14 cellular contexts compared by ENCODE assay signal in genomic region chr11:64989416-64989815, GRCh38. TPM values are rescaled to one million over a fixed set of nuclear protein-coding genes. Genes with fewer than 3 reads are reported as not detected.
DNase-seq lines count a peak whose midpoint lies in the region; ATAC-seq and TF ChIP-seq lines count a peak whose summit lies in the region.
"Had no signal": no experiment of that assay in that cellular context is flagged by ENCODE, and none has a peak within 500 bp of the region (broad histone marks: within the 10 kb centered on the region; RNA-seq: fewer than 3 reads in every experiment).

No MANE protein-coding gene starts in this region.

- H2BK20ac ChIP-seq in H9 (ENCODE audit: low read depth, low read length, poor library complexity, severe bottlenecking): no peak overlapping the region

- H3K9ac ChIP-seq in H9 (ENCODE audit: extremely low read depth, insufficient read length, low read length): no peak overlapping the region

- no peak overlapping the region for H2BK12ac ChIP-seq in H9 (ENCODE audit: insufficient read length, low read depth, low read length)

- H3K36me3 ChIP-seq in H7 (replicated peaks; ENCODE audit: control insufficient read depth, insufficient read depth, low read length) (no peaks in the 10 kb centered on the region), heart right ventricle (peaks cover 0 to 36% (median 0%) of the 10 kb centered on the region in 9 donors), neutrophil (no peaks in the 10 kb centered on the region)

- H3K9me3 Mint-ChIP-seq in H9: no peaks in the 10 kb centered on the region

- H3K27ac Mint-ChIP-seq in H9: no peak overlapping the region

- H2BK120ac ChIP-seq in H9 (ENCODE audit: low read depth, low read length, poor library complexity, severe bottlenecking): no peak overlapping the region

- H3K18ac ChIP-seq in H9 (ENCODE audit: insufficient read length, low read depth, low read length): no peak overlapping the region

- no peak overlapping the region for H3T11ph ChIP-seq in H9 (ENCODE audit: low read length)

- H3K9me3 ChIP-seq in heart right ventricle (no peaks in the 10 kb centered on the region), neutrophil (no peaks in the 10 kb centered on the region), H9 (ENCODE audit: control insufficient read depth, low read depth, low read length) (no peaks in the 10 kb centered on the region)

- H4K20me1 ChIP-seq in H9 (ENCODE audit: control insufficient read depth, insufficient read depth, insufficient read length): no peaks in the 10 kb centered on the region

- H3K27ac ChIP-seq in heart right ventricle (peak overlapping the region; percentile 24 to 85 (median 72)), neutrophil (peak overlapping the region; percentile 92), H9 (ENCODE audit: insufficient read length, low read depth, low read length) (no peak overlapping the region)
- H3K27ac ChIP-seq: VCaP had no signal

- H3K27me3 ChIP-seq in H7 (ENCODE audit: control insufficient read depth, insufficient read depth, low read length): no peaks in the 10 kb centered on the region
- H3K27me3 ChIP-seq in heart right ventricle: no peaks in the 10 kb centered on the region
- no peaks in the 10 kb centered on the region for H3K27me3 ChIP-seq in neutrophil
- no peaks in the 10 kb centered on the region for H3K27me3 ChIP-seq in H9 (ENCODE audit: insufficient read depth, low read length)

- no peak overlapping the region for H2AFZ ChIP-seq in H9 (ENCODE audit: low read length)

- no peak overlapping the region for H3K4me3 Mint-ChIP-seq in H9

- no peak overlapping the region for H2BK5ac ChIP-seq in H9 (ENCODE audit: insufficient read length, low read length)

- H3K23me2 ChIP-seq in H9 (ENCODE audit: insufficient read length, low read depth, low read length, poor library complexity, severe bottlenecking): no peaks in the 10 kb centered on the region

- no peak overlapping the region for H3K4ac ChIP-seq in H9 (ENCODE audit: low read depth, low read length)

- H3K4me1 Mint-ChIP-seq in H9: no peaks in the 10 kb centered on the region

- H3K4me1 ChIP-seq in heart right ventricle (peaks cover 0 to 60% (median 21%) of the 10 kb centered on the region in 9 donors), neutrophil (ENCODE audit: control insufficient read depth in 1 of 2, insufficient read depth in 1 of 2, low read depth in 1 of 2, low read length in 1 of 2) (peaks cover 56 to 62% of the 10 kb centered on the region in 2 experiments), H9 (ENCODE audit: insufficient read depth, low read length) (no peaks in the 10 kb centered on the region)

- H3K36me3 Mint-ChIP-seq in H9 (ENCODE audit: insufficient read depth in 1 of 3, low read depth in 3 of 3): no peaks in the 10 kb centered on the region

- H3K79me1 ChIP-seq in H9 (ENCODE audit: insufficient read depth, low read depth, low read length, poor library complexity, severe bottlenecking): no peaks in the 10 kb centered on the region

- no peak overlapping the region for H3K23ac ChIP-seq in H9 (ENCODE audit: insufficient read length, low read depth, low read length)

- no peak overlapping the region for H4K5ac ChIP-seq in H9 (ENCODE audit: insufficient read length, low read depth, low read length)

- no peak overlapping the region for H2BK15ac ChIP-seq in H9 (ENCODE audit: low read depth, low read length)

- no peak for TF ChIP-seq CTCF in heart right ventricle (IDR thresholded peaks at IDR 0.05)
- no peak for TF ChIP-seq CTCF in neutrophil (IDR thresholded peaks at IDR 0.05)
- no peak for TF ChIP-seq CTCF in H9 (conservative IDR thresholded peaks at IDR 0.05)

- ATAC-seq in heart right ventricle: peak in 7 of 8 donors; percentile 13 to 49 (median 42)
- no peak for ATAC-seq in HG03139 (IDR thresholded peaks at IDR 0.05; ENCODE audit: unreplicated experiment)
- ATAC-seq: PC-3 had no signal

- H3K4me2 ChIP-seq in H9 (ENCODE audit: insufficient read depth, insufficient read length, low read length): no peak overlapping the region

- no peak overlapping the region for H2AK5ac ChIP-seq in H9 (ENCODE audit: insufficient read length, low read length)

- 64 to 69% methylated on average over 13 of the region's 13 CpGs for WGBS in heart right ventricle, 2 donors
- WGBS in H9 (ENCODE audit: extremely low coverage, insufficient read length, low lambda C conversion rate): no CpG with 5 or more reads among the region's 13 CpGs

- DNase-seq in H7 (peak; percentile 43), heart right ventricle (peak in 1 of 2 donors; percentile 27), H9 (no peak), EL (no peak)
- DNase-seq: effector CD8-positive, alpha-beta T cell; midbrain; NCI-H187; NCI-H510A treated with DMSO at 0.1 percent for 48 hours; PC-3 had no signal

- no peaks in the 10 kb centered on the region; the same call in 1 of the 2 replicates for H3K27me3 Mint-ChIP-seq in H9 (ENCODE audit: low read depth)

- H3K79me2 ChIP-seq in H9 (ENCODE audit: insufficient read depth, low read length): no peaks in the 10 kb centered on the region

- H4K91ac ChIP-seq in H9 (ENCODE audit: insufficient read length, low read depth, low read length): no peak overlapping the region

- no peak overlapping the region for H4K8ac ChIP-seq in H9 (replicated peaks; ENCODE audit: insufficient read length, low read depth, low read length)

- H3K56ac ChIP-seq in H9 (ENCODE audit: insufficient read length, low read depth, low read length): no peak overlapping the region

- no peak overlapping the region for H3K14ac ChIP-seq in H9 (ENCODE audit: insufficient read depth, low read length)

- no peak overlapping the region for H3K4me3 ChIP-seq in H7 (ENCODE audit: insufficient read depth, low read depth, low read length)
- H3K4me3 ChIP-seq in heart right ventricle: peak overlapping the region in 8 of 10 donors; percentile 2 to 49 (median 31)
- H3K4me3 ChIP-seq in neutrophil (ENCODE audit: low read depth in 1 of 2, low read length in 1 of 2): peak overlapping the region; percentile 52 to 68

- intact Hi-C loops in heart right ventricle (cut with DNase I): no loop called here

RNA-seq across cellular contexts. Expression of gene BATF2, which starts 7.4 kb away (rescaled TPM):
- 0.55 TPM in 1 of 2 replicates, not detected in the other for total RNA-seq in H7 (2014; rRNA removed; shearing (Covaris generic))
- total RNA-seq in heart right ventricle: 10 to 100 TPM in 1 of 10 donors, 1 to 10 TPM in 8, under 1 TPM in 1; 0.66 to 31.8 (median 1.7) TPM
- 1 to 10 TPM; 2.1 to 2.9 TPM for polyA plus RNA-seq in heart right ventricle
- total RNA-seq in H9 (2021): 0.72 and 1.0 TPM in 2 replicates
- total RNA-seq: PC-3 had no signal

RNA-seq across cellular contexts. Expression of gene MAJIN, which starts 17.5 kb away (rescaled TPM):
- 0.97 and 1.1 TPM in 2 replicates for total RNA-seq in H7 (2014; rRNA removed; shearing (Covaris generic))
- total RNA-seq in heart right ventricle (not detected), H9 (2021) (not detected in 2 replicates)
- polyA plus RNA-seq in heart right ventricle: not detected
- total RNA-seq: fibroblast of villous mesenchyme, LHCN-M2, PC-3 had no signal

RNA-seq across cellular contexts. Expression of gene ARL2, which starts 24.5 kb away (rescaled TPM):
- 219 and 221 TPM in 2 replicates for total RNA-seq in H7 (2014; rRNA removed; shearing (Covaris generic))
- 100 to 1,000 TPM in 9 of 10 donors, 10 to 100 TPM in 1; 92.6 to 144 (median 117) TPM for total RNA-seq in heart right ventricle
- 100 to 1,000 TPM; 115 to 157 TPM for polyA plus RNA-seq in heart right ventricle
- 200 and 203 TPM in 2 replicates for total RNA-seq in H9 (2021)

RNA-seq across cellular contexts. Expression of gene SNX15, which starts 37.8 kb away (rescaled TPM):
- 11.8 and 12.7 TPM in 2 replicates for total RNA-seq in H7 (2014; rRNA removed; shearing (Covaris generic))
- total RNA-seq in heart right ventricle: 10 to 100 TPM; 11.4 to 21.8 (median 15.2) TPM
- 10 to 100 TPM; 14.7 to 23.2 TPM for polyA plus RNA-seq in heart right ventricle
- 24.3 and 25.7 TPM in 2 replicates for total RNA-seq in H9 (2021)

RNA-seq across cellular contexts. Expression of gene SAC3D1, which starts 51.6 kb away (rescaled TPM):
- total RNA-seq in H7 (2014; rRNA removed; shearing (Covaris generic)): 15.4 TPM in 2 replicates
- total RNA-seq in heart right ventricle (1 to 10 TPM; 3.8 to 9.3 (median 4.8) TPM), H9 (2021) (20.7 and 21.9 TPM in 2 replicates)
- 10 to 100 TPM in 1 of 2 donors, 1 to 10 TPM in 1; 4.7 to 17.3 TPM for polyA plus RNA-seq in heart right ventricle
